17 cellular contexts compared by ENCODE assay signal in the genomic region with DNA sequence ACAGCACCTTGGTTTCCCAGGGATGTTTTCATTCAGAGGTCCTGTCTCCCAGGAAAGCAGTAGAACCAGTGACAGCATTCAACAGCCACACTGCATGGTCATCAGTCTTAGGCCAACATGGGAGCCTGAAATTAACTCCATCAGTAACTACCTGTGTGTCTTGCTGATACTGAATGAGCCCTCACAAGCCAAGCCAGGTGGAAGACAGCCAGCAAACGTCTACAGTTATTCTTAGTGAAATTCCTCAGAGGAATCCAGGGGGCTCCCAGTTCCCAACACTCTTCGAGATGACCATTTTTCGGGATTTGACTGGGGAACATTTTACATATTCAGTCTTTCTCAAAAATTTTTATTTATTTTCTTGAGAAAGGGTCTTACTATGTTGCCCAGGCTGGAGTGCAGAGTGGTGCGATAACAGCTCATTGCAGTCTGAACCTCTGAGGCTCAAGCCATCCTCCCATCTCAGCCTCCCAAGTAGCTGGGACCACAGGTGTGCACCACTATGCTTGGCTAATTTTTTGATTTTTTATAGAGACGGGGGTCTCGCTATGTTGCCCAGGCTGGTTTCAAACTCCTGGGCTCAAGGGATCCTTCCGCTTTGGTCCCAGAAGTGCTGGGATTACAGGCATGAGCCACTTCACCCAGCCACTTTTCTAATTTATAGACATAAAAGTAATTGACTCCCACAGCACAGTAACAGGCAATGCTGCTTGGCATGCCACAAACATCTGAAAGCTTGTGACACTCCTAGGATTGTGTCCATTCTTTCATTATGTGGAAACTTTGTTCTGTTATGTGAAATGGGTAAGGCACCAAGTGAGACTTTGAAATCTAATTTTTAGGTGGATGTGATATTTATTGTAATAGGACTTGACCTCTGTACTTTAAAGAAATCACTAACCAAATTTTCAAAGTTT.
DNase-seq lines count a peak whose midpoint lies in the region; TF ChIP-seq lines count a peak whose summit lies in the region.
"Had no signal": no experiment of that assay in that cellular context is flagged by ENCODE, and none has a peak within 500 bp of the region (broad histone marks: within the 10 kb centered on the region; RNA-seq: fewer than 3 reads in every experiment).

No MANE protein-coding gene starts in this region.

- H4K91ac ChIP-seq in mesenchymal stem cell (ENCODE audit: low read length) = peak overlapping the region; percentile 71

- peaks cover 17% of the 10 kb centered on the region for H3K36me3 Mint-ChIP-seq in MCF 10A (ENCODE audit: insufficient read depth, unreplicated experiment)
- H3K36me3 Mint-ChIP-seq: stimulated activated naive B cell treated with anti-CD40 and anti-IgM and Interleukin-4, amounts not matched to agents 10 μg/mL and 1 μg/mL and 100 μg/mL, for 72 hours had no signal

- H3K4me3 ChIP-seq in breast epithelium (no peak overlapping the region), mesenchymal stem cell (ENCODE audit: insufficient read depth in 1 of 2, low read depth in 1 of 2, low read length in 2 of 2) (no peak overlapping the region), HAP-1 (no peak overlapping the region)
- H3K4me3 ChIP-seq: dorsolateral prefrontal cortex, esophagus muscularis mucosa, heart right ventricle, PC-9 had no signal

- H3K23ac ChIP-seq in mesenchymal stem cell (ENCODE audit: low read length in 2 of 2) = no peak overlapping the region

- H3K14ac ChIP-seq in mesenchymal stem cell (ENCODE audit: low read length in 2 of 2) = no peak overlapping the region

- intact Hi-C loops in MCF 10A (cut with micrococcal nuclease) = no loop called here
- intact Hi-C loops in breast epithelium (cut with DNase I; ENCODE audit: low total_unique reads) = no loop called here

- H2BK120ac ChIP-seq in mesenchymal stem cell (ENCODE audit: low read depth, low read length) = peak overlapping the region; percentile 71

- peaks cover 8% of the 10 kb centered on the region for H3K9me3 Mint-ChIP-seq in MCF 10A (ENCODE audit: unreplicated experiment)
- H3K9me3 Mint-ChIP-seq: CD4-positive, alpha-beta T cell; stimulated activated naive B cell treated with anti-CD40 and anti-IgM and Interleukin-4, amounts not matched to agents 10 μg/mL and 1 μg/mL and 100 μg/mL, for 72 hours had no signal

- H3K4me1 ChIP-seq in breast epithelium = no peaks in the 10 kb centered on the region
- peaks cover 12% of the 10 kb centered on the region for H3K4me1 ChIP-seq in mesenchymal stem cell (ENCODE audit: control insufficient read depth, insufficient read depth, low read depth, low read length)
- H3K4me1 ChIP-seq in HAP-1 = peaks cover 12% of the 10 kb centered on the region
- H3K4me1 ChIP-seq: heart right ventricle had no signal

- H2BK12ac ChIP-seq in mesenchymal stem cell (ENCODE audit: low read length in 2 of 2) = peak overlapping the region; percentile 79 to 95

- H2BK5ac ChIP-seq in mesenchymal stem cell (ENCODE audit: low read depth, low read length, poor library complexity, severe bottlenecking) = no peak overlapping the region

- no peaks in the 10 kb centered on the region for H3K27me3 Mint-ChIP-seq in MCF 10A (ENCODE audit: insufficient read depth, unreplicated experiment)

- no peak overlapping the region for H2BK15ac ChIP-seq in mesenchymal stem cell (ENCODE audit: low read depth, poor library complexity, severe bottlenecking)

- peak; percentile 28 for DNase-seq in MCF 10A (ENCODE audit: unreplicated experiment)
- no peak for DNase-seq in breast epithelium (ENCODE audit: low spot score in 2 of 2)
- DNase-seq in astrocyte of the hippocampus (ENCODE audit: low read depth, low spot score) = peak; percentile 15
- peak; percentile 63 for DNase-seq in mesenchymal stem cell
- DNase-seq in Kasumi-1 (lab: John Stamatoyannopoulos, UW) = no peak
- no peak for DNase-seq in HAP-1 (ENCODE audit: low spot score in 2 of 2)
- DNase-seq in SK-N-DZ (ENCODE audit: low spot score) = no peak
- no peak for DNase-seq in dedifferentiated amniotic fluid mesenchymal stem cell (ENCODE audit: extremely low spot score)
- DNase-seq: activated CD4-positive, alpha-beta T cell treated with anti-CD3 and anti-CD28 coated beads, Interleukin-2, amount 50 U/mL, for 1 hour; activated naive CD4-positive, alpha-beta T cell treated with anti-CD3 and anti-CD28 coated beads, Interleukin-2, amount 50 U/mL, for 16 hours; CD4-positive, alpha-beta T cell; dorsolateral prefrontal cortex; heart right ventricle; stimulated activated CD4-positive, alpha-beta T cell treated with anti-CD3 and anti-CD28 coated beads, Interleukin-12 subunit alpha, Interleukin-12 subunit beta, amount 100 ng/mL, for 4 hours; stimulated activated naive B cell treated with anti-CD40 and anti-IgM and Interleukin-4, amounts not matched to agents 10 μg/mL and 1 μg/mL and 100 μg/mL, for 72 hours had no signal

- TSS peak; percentile 92 for BruUV-seq in MCF 10A (replicated peaks; lab: Mats Ljungman, UMichigan)

- peak overlapping the region; percentile 62 to 91 for H3K4ac ChIP-seq in mesenchymal stem cell (ENCODE audit: low read depth in 1 of 2, low read length in 2 of 2)

- H2AK5ac ChIP-seq in mesenchymal stem cell (ENCODE audit: low read length, severe bottlenecking) = peak overlapping the region; percentile 96

- in situ Hi-C loops in HAP-1 (cut with MboI; ENCODE audit: low sequenced_read_pairs) = no loop called here

- peak overlapping the region; percentile 25 to 91 for H3K18ac ChIP-seq in mesenchymal stem cell (ENCODE audit: low read depth in 1 of 2, low read length in 2 of 2)

- CTCF ChIA-PET in MCF 10A (lab: Yijun Ruan, JAX) = interaction anchor here (0.6 to 0.7 kb wide), 2 partner anchors 10 to 138 kb away, joined by 4 to 7 read pairs; no protein-coding TSS in a partner anchor

- H3K9me3 ChIP-seq in breast epithelium (no peaks in the 10 kb centered on the region), mesenchymal stem cell (ENCODE audit: control insufficient read depth, low read length) (peaks cover 7% of the 10 kb centered on the region), HAP-1 (no peaks in the 10 kb centered on the region)
- H3K9me3 ChIP-seq: esophagus muscularis mucosa had no signal

- no peak overlapping the region for H3K4me3 Mint-ChIP-seq in MCF 10A (ENCODE audit: unreplicated experiment)
- H3K4me3 Mint-ChIP-seq: CD4-positive, alpha-beta T cell; stimulated activated naive B cell treated with anti-CD40 and anti-IgM and Interleukin-4, amounts not matched to agents 10 μg/mL and 1 μg/mL and 100 μg/mL, for 72 hours had no signal

- H3K4me2 ChIP-seq in mesenchymal stem cell (ENCODE audit: low read length, poor library complexity, severe bottlenecking) = no peak overlapping the region
- H3K4me2 ChIP-seq: PC-9 had no signal

- peak overlapping the region in 1 of 2 donors; percentile 30 for H3K27ac ChIP-seq in breast epithelium
- H3K27ac ChIP-seq in mesenchymal stem cell (ENCODE audit: low read length, poor library complexity, severe bottlenecking) = peak overlapping the region; percentile 62
- H3K27ac ChIP-seq: dorsolateral prefrontal cortex, esophagus muscularis mucosa, heart right ventricle, PC-9 had no signal

- no peak for TF ChIP-seq POLR2A in breast epithelium (IDR thresholded peaks at IDR 0.05)

- H3K36me3 ChIP-seq in breast epithelium (no peaks in the 10 kb centered on the region), mesenchymal stem cell (ENCODE audit: control insufficient read depth in 1 of 2, insufficient read depth in 2 of 2, low read depth in 1 of 2, low read length in 2 of 2) (peaks cover 3 to 8% of the 10 kb centered on the region in 2 experiments), HAP-1 (replicated peaks) (peaks cover 5% of the 10 kb centered on the region; the same call in 1 of the 2 replicates)

- POLR2A ChIA-PET in MCF 10A (lab: Yijun Ruan, JAX) = interaction anchor here (0.6 to 2.9 kb wide), 8 partner anchors 15 to 226 kb away, joined by 3 to 36 read pairs (median 4); partner anchors contain the start of gene SEPTIN11

- TF ChIP-seq CTCF in MCF 10A (IDR thresholded peaks at IDR 0.05; ENCODE audit: unreplicated experiment) (no peak), breast epithelium (IDR thresholded peaks at IDR 0.05) (no peak)

- H3K27ac Mint-ChIP-seq in MCF 10A (ENCODE audit: low read depth, unreplicated experiment) = peak overlapping the region; percentile 99
- H3K27ac Mint-ChIP-seq: CD4-positive, alpha-beta T cell; stimulated activated naive B cell treated with anti-CD40 and anti-IgM and Interleukin-4, amounts not matched to agents 10 μg/mL and 1 μg/mL and 100 μg/mL, for 72 hours had no signal

- peak overlapping the region; percentile 66 for H4K8ac ChIP-seq in mesenchymal stem cell (ENCODE audit: low read length)

- H3K79me1 ChIP-seq in mesenchymal stem cell (replicated peaks; ENCODE audit: low read length, poor library complexity, severe bottlenecking) = peaks cover 6% of the 10 kb centered on the region

- H3K9ac ChIP-seq in mesenchymal stem cell (ENCODE audit: low read length) = peak overlapping the region; percentile 87

- WGBS in mesenchymal stem cell = 91% methylated on average over 5 of the region's 7 CpGs

- H3K4me1 Mint-ChIP-seq in MCF 10A (ENCODE audit: insufficient read depth, unreplicated experiment) = peaks cover 28% of the 10 kb centered on the region
- H3K4me1 Mint-ChIP-seq: stimulated activated naive B cell treated with anti-CD40 and anti-IgM and Interleukin-4, amounts not matched to agents 10 μg/mL and 1 μg/mL and 100 μg/mL, for 72 hours had no signal

- H3K27me3 ChIP-seq in breast epithelium = no peaks in the 10 kb centered on the region
- H3K27me3 ChIP-seq in mesenchymal stem cell (ENCODE audit: control insufficient read depth in 1 of 2, insufficient read depth in 1 of 2, low read length in 2 of 2) = no peaks in the 10 kb centered on the region
- no peaks in the 10 kb centered on the region for H3K27me3 ChIP-seq in HAP-1 (ENCODE audit: low read depth)
- H3K27me3 ChIP-seq: dorsolateral prefrontal cortex, esophagus muscularis mucosa, heart right ventricle had no signal

- no peak overlapping the region for H2AFZ ChIP-seq in mesenchymal stem cell (ENCODE audit: low read depth, low read length)
- H2AFZ ChIP-seq: PC-9 had no signal

Comparison
In these comparisons a context has a peak if more than half of its experiments do, and no peak if none do; other contexts are left out.
1. DNase-seq: peak in MCF 10A (single experiment), astrocyte of the hippocampus (single experiment) and mesenchymal stem cell (single experiment); none in breast epithelium (0 of 2), Kasumi-1 (0 of 2), HAP-1 (0 of 2), SK-N-DZ (single experiment) and dedifferentiated amniotic fluid mesenchymal stem cell (single experiment).